Comparison of ENCODE assay signal across 17 cellular contexts in the genomic region with DNA sequence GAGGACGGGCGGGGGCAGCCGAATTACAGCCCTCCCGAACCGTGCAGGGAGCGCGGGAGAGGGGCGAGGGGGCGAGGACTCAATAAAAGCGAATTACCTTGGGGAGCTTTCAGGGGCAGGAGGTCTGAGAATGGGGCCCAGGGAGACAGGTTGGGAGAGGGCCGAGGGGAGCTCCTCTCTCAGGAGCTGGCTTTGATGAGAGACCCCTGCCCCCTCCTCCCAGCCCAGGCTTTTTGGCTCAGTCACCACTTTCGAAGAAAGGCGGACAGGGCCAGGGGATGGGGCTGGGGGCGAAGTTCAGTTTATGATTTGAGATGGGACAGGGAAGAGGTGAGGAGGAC. TPM values are rescaled to one million over a fixed set of nuclear protein-coding genes. Genes with fewer than 3 reads are reported as not detected.
DNase-seq lines count a peak whose midpoint lies in the region; TF ChIP-seq lines count a peak whose summit lies in the region.
"Had no signal": no experiment of that assay in that cellular context is flagged by ENCODE, and none has a peak within 500 bp of the region (broad histone marks: within the 10 kb centered on the region; RNA-seq: fewer than 3 reads in every experiment).

No MANE protein-coding gene starts in this region.

- H3K4me1 ChIP-seq in ACC112 (ENCODE audit: control insufficient read depth, insufficient read depth, low read length, unreplicated experiment) (peaks cover 2% of the 10 kb centered on the region), endodermal cell (ENCODE audit: control insufficient read depth, insufficient read depth, low read length) (no peaks in the 10 kb centered on the region), ovary (ENCODE audit: insufficient read depth) (peaks cover 1% of the 10 kb centered on the region), PC-9 (replicated peaks; ENCODE audit: insufficient read depth) (0 out of 2 replicates have a peak, but pooled peaks cover 4% of the 10 kb centered on the region)

- H3K9me3 ChIP-seq in endodermal cell (ENCODE audit: control insufficient read depth, low read length) (no peaks in the 10 kb centered on the region), ovary (no peaks in the 10 kb centered on the region), PC-9 (ENCODE audit: insufficient read depth, low read depth) (no peaks in the 10 kb centered on the region)

- POLR2A ChIA-PET in PC-9 (lab: Charles Lee; ENCODE audit: unreplicated experiment): no interaction called here

- H3K4me2 ChIP-seq in PC-9: no peak overlapping the region
- H3K4me2 ChIP-seq: BLaER1 treated with 17β-estradiol and CSF1 and Interleukin-3, amounts not matched to agents 10 nM and 100 nM had no signal

- no peak overlapping the region for H3K27ac ChIP-seq in ACC112 (ENCODE audit: low read depth, low read length)
- no peak overlapping the region for H3K27ac ChIP-seq in endodermal cell (ENCODE audit: low read depth, low read length)
- peak overlapping the region in 1 of 2 donors; percentile 73 for H3K27ac ChIP-seq in ovary
- no peak overlapping the region for H3K27ac ChIP-seq in PC-9
- H3K27ac ChIP-seq: BLaER1 treated with 17β-estradiol and CSF1 and Interleukin-3, amounts not matched to agents 10 nM and 100 nM had no signal

- TF ChIP-seq CTCF in LNCaP clone FGC (IDR thresholded peaks at IDR 0.05; ENCODE audit: control insufficient read depth, extremely low read depth, insufficient read depth) (no peak), endodermal cell (conservative IDR thresholded peaks at IDR 0.05) (no peak), ovary (IDR thresholded peaks at IDR 0.05) (no peak), PC-9 (conservative IDR thresholded peaks at IDR 0.05) (no peak)

- intact Hi-C loops in ovary (cut with DNase I) (loop anchor here in 3 of 4 donors (5.0 to 10.0 kb wide), 3 partner anchors 207 to 374 kb away; partner anchors contain the start of gene GPR84 (in 2 of the 3)), PC-9 (cut with micrococcal nuclease; ENCODE audit: unreplicated experiment) (no loop called here)

- TF ChIP-seq POLR2A in ovary (IDR thresholded peaks at IDR 0.05): no peak

- BruUV-seq in PC-9 (replicated peaks; lab: Mats Ljungman, UMichigan): no TSS peak

- 16 to 21% methylated on average over 3 to 14 of the region's 14 CpGs for WGBS in endodermal cell (ENCODE audit: insufficient coverage in 1 of 2, insufficient read length in 1 of 2), 2 experiments
- WGBS in ovary, 3 donors: 9 to 10% (median 10%) methylated on average over 14 of the region's 14 CpGs

- no peak for DNase-seq in LNCaP clone FGC (ENCODE audit: low read depth)
- DNase-seq in endodermal cell: no peak
- DNase-seq in ovary: no peak
- DNase-seq in activated CD4-positive, CD25-positive, alpha-beta regulatory T cell treated with anti-CD3 and anti-CD28 coated beads, Interleukin-2, amount 50 U/mL, for 72 hours: no peak
- no peak for DNase-seq in kidney tubule cell (ENCODE audit: low spot score)
- no peak for DNase-seq in PC-9
- DNase-seq in NCI-H2227 (lab: John Stamatoyannopoulos, UW; ENCODE audit: unreplicated experiment): no peak
- DNase-seq: activated CD4-positive, alpha-beta T cell treated with anti-CD3 and anti-CD28 coated beads for 48 hours; activated gamma-delta T cell treated with Interleukin-2 at 50 U/mL for 16 hours; central memory CD4-positive, alpha-beta T cell; Karpas-422; naive B cell; NCI-H1930; stimulated activated CD4-positive, alpha-beta T cell treated with anti-CD3 and anti-CD28 coated beads, Interleukin-12 subunit alpha, Interleukin-12 subunit beta, amount 100 ng/mL, for 4 hours had no signal

- CTCF ChIA-PET in PC-9 (lab: Charles Lee): interaction anchor here (0.5 kb wide), 1 partner anchor 192 kb away, joined by 8 read pairs; no protein-coding TSS in a partner anchor

- peaks cover 4% of the 10 kb centered on the region; the same call in 1 of the 2 replicates for H3F3A ChIP-seq in PC-9 (ENCODE audit: insufficient read depth, low read depth)

- H3K79me2 ChIP-seq in ACC112 (ENCODE audit: control insufficient read depth, insufficient read depth, low read length, unreplicated experiment) (peaks cover 3% of the 10 kb centered on the region), PC-9 (ENCODE audit: low read depth) (peaks cover 8% of the 10 kb centered on the region; the same call in 1 of the 2 replicates)

- no peaks in the 10 kb centered on the region for H3K9me2 ChIP-seq in PC-9 (ENCODE audit: insufficient read depth)

- H4K20me1 ChIP-seq in PC-9 (ENCODE audit: insufficient read depth): no peaks in the 10 kb centered on the region

- peaks cover 100% of the 10 kb centered on the region for H3K27me3 Mint-ChIP-seq in endodermal cell (ENCODE audit: insufficient read depth)

- H3K27me3 ChIP-seq in ACC112 (ENCODE audit: insufficient read depth, low read length) (peaks cover 31% of the 10 kb centered on the region), endodermal cell (ENCODE audit: control insufficient read depth, insufficient read depth, low read length, poor library complexity, severe bottlenecking) (peaks cover 100% of the 10 kb centered on the region), ovary (no peaks in the 10 kb centered on the region), PC-9 (ENCODE audit: insufficient read depth, low read depth) (no peaks in the 10 kb centered on the region)

- no peak for TF ChIP-seq EP300 in ovary (IDR thresholded peaks at IDR 0.05)

- H2AFZ ChIP-seq in ACC112 (ENCODE audit: low read length, unreplicated experiment) (peak overlapping the region; percentile 62), PC-9 (no peak overlapping the region)

- H3K36me3 ChIP-seq in ACC112 (ENCODE audit: insufficient read depth, low read length) (no peaks in the 10 kb centered on the region), endodermal cell (ENCODE audit: control insufficient read depth, insufficient read depth, low read length) (no peaks in the 10 kb centered on the region), ovary (no peaks in the 10 kb centered on the region), PC-9 (ENCODE audit: low read depth) (no peaks in the 10 kb centered on the region)
- H3K36me3 ChIP-seq: BLaER1 treated with 17β-estradiol and CSF1 and Interleukin-3, amounts not matched to agents 10 nM and 100 nM had no signal

- H3K4me3 ChIP-seq in ACC112 (ENCODE audit: low read depth, low read length): peak overlapping the region; percentile 84
- peak overlapping the region; percentile 55 for H3K4me3 ChIP-seq in LNCaP clone FGC (ENCODE audit: low read depth, low read length)
- no peak overlapping the region for H3K4me3 ChIP-seq in endodermal cell (ENCODE audit: low read length)
- H3K4me3 ChIP-seq in ovary: peak overlapping the region; percentile 48
- H3K4me3 ChIP-seq in PC-9: no peak overlapping the region
- H3K4me3 ChIP-seq: BLaER1 treated with 17β-estradiol and CSF1 and Interleukin-3, amounts not matched to agents 10 nM and 100 nM had no signal

- peak overlapping the region; percentile 41 for H3K4me3 Mint-ChIP-seq in endodermal cell

- H3K27ac Mint-ChIP-seq in endodermal cell: no peak overlapping the region

- no peaks in the 10 kb centered on the region for H3K36me3 Mint-ChIP-seq in endodermal cell (ENCODE audit: low read depth)

- H3K9me3 Mint-ChIP-seq in endodermal cell: peaks cover 2% of the 10 kb centered on the region

- no peak overlapping the region for H3K9ac ChIP-seq in endodermal cell (ENCODE audit: extremely low read depth, low read length, poor library complexity, severe bottlenecking)
- H3K9ac ChIP-seq: BLaER1 treated with 17β-estradiol and CSF1 and Interleukin-3, amounts not matched to agents 10 nM and 100 nM had no signal

- H3K4me1 Mint-ChIP-seq in endodermal cell: no peaks in the 10 kb centered on the region

RNA-seq across cellular contexts. Expression of gene HOXC9, which starts 0.8 kb away (rescaled TPM):
- not detected for total RNA-seq in endodermal cell
- 5.5 TPM for polyA plus RNA-seq in endodermal cell (2013, experiment 1 of 2)
- polyA plus RNA-seq in endodermal cell (2013, experiment 2 of 2): 6.4 TPM
- total RNA-seq in ovary: 1 to 10 TPM in 2 of 7 donors, under 1 TPM in 4, not detected in 1; 0.26 to 3.9 (median 0.51) TPM
- polyA plus RNA-seq in ovary: 10 to 100 TPM in 1 of 2 donors, 1 to 10 TPM in 1; 3.4 to 15.0 TPM
- 7.5 and 10.2 TPM in 2 replicates for total RNA-seq in PC-9 (2021)

RNA-seq across cellular contexts. Expression of gene HOXC8, which starts 8.0 kb away (rescaled TPM):
- total RNA-seq in endodermal cell: not detected
- 3.3 TPM for polyA plus RNA-seq in endodermal cell (2013, experiment 1 of 2)
- polyA plus RNA-seq in endodermal cell (2013, experiment 2 of 2): 1.6 TPM
- 10 to 100 TPM in 1 of 7 donors, 1 to 10 TPM in 5, under 1 TPM in 1; 0.34 to 13.9 (median 7.7) TPM for total RNA-seq in ovary
- polyA plus RNA-seq in ovary: 10 to 100 TPM in 1 of 2 donors, 1 to 10 TPM in 1; 3.2 to 19.4 TPM
- total RNA-seq in PC-9 (2021): 3.8 and 4.3 TPM in 2 replicates

RNA-seq across cellular contexts. Expression of gene HOXC10, which starts 15.8 kb away (rescaled TPM):
- total RNA-seq in endodermal cell: not detected
- polyA plus RNA-seq in endodermal cell (2013, experiment 1 of 2): 11.1 TPM
- 7.2 TPM for polyA plus RNA-seq in endodermal cell (2013, experiment 2 of 2)
- total RNA-seq in ovary: 1 to 10 TPM in 2 of 7 donors, under 1 TPM in 3, not detected in 2; 0.15 to 5.0 (median 0.23) TPM
- 10 to 100 TPM in 1 of 2 donors, 1 to 10 TPM in 1; 2.0 to 15.4 TPM for polyA plus RNA-seq in ovary
- total RNA-seq in PC-9 (2021): 1.1 and 1.4 TPM in 2 replicates

RNA-seq across cellular contexts. Expression of gene HOTAIR, which starts 26.0 kb away (rescaled TPM):
- not detected for total RNA-seq in endodermal cell
- polyA plus RNA-seq in endodermal cell (2013, experiment 1 of 2): 1.5 TPM
- 0.50 TPM for polyA plus RNA-seq in endodermal cell (2013, experiment 2 of 2)
- under 1 TPM in 2 of 7 donors, not detected in 5; 0.24 to 0.32 TPM for total RNA-seq in ovary
- 1 to 10 TPM in 1 of 2 donors, under 1 TPM in 1; 0.02 to 1.2 TPM for polyA plus RNA-seq in ovary
- 7.9 and 9.2 TPM in 2 replicates for total RNA-seq in PC-9 (2021)
- polyA plus RNA-seq: esophagus had no signal

RNA-seq across cellular contexts. Expression of gene HOXC6, which starts 27.5 kb away (rescaled TPM):
- total RNA-seq in endodermal cell: not detected
- 16.8 TPM for polyA plus RNA-seq in endodermal cell (2013, experiment 1 of 2)
- polyA plus RNA-seq in endodermal cell (2013, experiment 2 of 2): 10.0 TPM
- total RNA-seq in ovary: 10 to 100 TPM in 5 of 7 donors, 1 to 10 TPM in 2; 3.9 to 56.1 (median 21.4) TPM
- 10 to 100 TPM; 23.3 to 37.8 TPM for polyA plus RNA-seq in ovary
- 4.1 and 5.7 TPM in 2 replicates for total RNA-seq in PC-9 (2021)

Comparison
In these comparisons a context has a peak if more than half of its experiments do, and no peak if none do; other contexts are left out.
1. H3K4me3 ChIP-seq: peak in ACC112 (single experiment), LNCaP clone FGC (single experiment) and ovary (single experiment); none in endodermal cell (single experiment) and PC-9 (single experiment).